8 cellular contexts compared by ENCODE assay signal in the genomic region with DNA sequence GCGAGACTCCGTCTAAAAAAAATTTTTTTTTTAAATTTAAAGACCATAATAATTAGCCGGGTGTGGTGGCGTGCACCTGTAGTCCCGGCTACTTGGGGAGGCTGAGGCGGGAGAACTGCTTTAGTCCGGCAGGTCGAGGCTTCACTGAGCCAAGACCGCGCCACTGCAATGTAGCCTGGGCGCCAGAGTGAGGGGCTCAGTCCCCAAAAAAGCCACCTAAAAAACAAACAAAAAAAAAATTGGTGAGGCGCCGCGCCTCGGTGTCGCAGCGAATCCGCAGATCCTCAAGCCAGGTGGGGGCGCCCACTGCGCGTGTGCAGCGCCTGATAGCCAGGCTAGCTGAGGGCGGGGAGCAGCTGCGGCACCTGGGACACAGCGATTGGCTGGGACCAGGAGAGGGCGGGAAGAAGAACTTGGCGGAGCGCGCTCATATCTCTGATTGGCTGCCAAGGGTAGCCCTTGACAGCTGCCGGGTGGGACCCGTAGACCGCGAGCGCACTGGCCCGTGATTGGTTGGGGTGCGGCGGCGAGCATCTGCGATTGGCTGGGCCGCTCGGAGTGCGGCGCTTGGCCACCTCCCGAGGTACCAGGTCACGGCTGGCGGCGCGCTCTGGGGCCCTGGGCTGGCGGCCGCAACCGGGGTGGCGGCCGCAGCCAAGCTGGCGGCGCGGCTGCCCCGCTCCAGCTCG. TPM values are rescaled to one million over a fixed set of nuclear protein-coding genes. Genes with fewer than 3 reads are reported as not detected.
DNase-seq lines count a peak whose midpoint lies in the region; ATAC-seq and TF ChIP-seq lines count a peak whose summit lies in the region.

No MANE protein-coding gene starts in this region.

- peaks cover 21% of the 10 kb centered on the region for H3K4me1 ChIP-seq in CD8-positive, alpha-beta T cell (ENCODE audit: insufficient read depth, low read length)
- H3K4me1 ChIP-seq in right lobe of liver: peaks cover 0 to 35% (median 18%) of the 10 kb centered on the region in 4 donors

- H3K27me3 Mint-ChIP-seq in CD8-positive, alpha-beta T cell (ENCODE audit: low read depth): no peaks in the 10 kb centered on the region

- H3K4me3 Mint-ChIP-seq in CD8-positive, alpha-beta T cell: peak overlapping the region; percentile 81

- ATAC-seq in CD8-positive, alpha-beta T cell: peak; percentile 99
- ATAC-seq in GM19463 (IDR thresholded peaks at IDR 0.05; ENCODE audit: unreplicated experiment) (peak; percentile 98), HG03565 (IDR thresholded peaks at IDR 0.05; ENCODE audit: unreplicated experiment) (peak; percentile 88), right lobe of liver (peak; percentile 82 to 92 (median 88))

- no peak overlapping the region for H3K27ac Mint-ChIP-seq in CD8-positive, alpha-beta T cell

- TF ChIP-seq CTCF in CD8-positive, alpha-beta T cell (IDR thresholded peaks at IDR 0.05): peak; percentile 54
- TF ChIP-seq CTCF in choroid plexus epithelial cell (conservative IDR thresholded peaks at IDR 0.05; ENCODE audit: low read depth, low read length): peak; percentile 46
- peak; percentile 46 to 78 (median 58) for TF ChIP-seq CTCF in right lobe of liver (IDR thresholded peaks at IDR 0.05)

- H3K4me1 Mint-ChIP-seq in CD8-positive, alpha-beta T cell (ENCODE audit: low read depth): peaks cover 28% of the 10 kb centered on the region

- no peaks in the 10 kb centered on the region for H3K36me3 ChIP-seq in CD8-positive, alpha-beta T cell (ENCODE audit: insufficient read depth, low read length)
- no peaks in the 10 kb centered on the region for H3K36me3 ChIP-seq in right lobe of liver

- H3K27ac ChIP-seq in CD8-positive, alpha-beta T cell (ENCODE audit: low read depth, low read length): no peak overlapping the region
- peak overlapping the region in 1 of 3 donors; percentile 83 for H3K27ac ChIP-seq in right lobe of liver

- WGBS in right lobe of liver (ENCODE audit: insufficient coverage, low coverage, low lambda C conversion rate, missing lambda C conversion rate): 21% methylated on average over 15 of the region's 58 CpGs

- no peak overlapping the region for H3K4me3 ChIP-seq in CD8-positive, alpha-beta T cell (ENCODE audit: low read depth, low read length)
- H3K4me3 ChIP-seq in choroid plexus epithelial cell (ENCODE audit: low read depth, low read length) (no peak overlapping the region), right lobe of liver (peak overlapping the region in 1 of 3 donors; percentile 53)

- TF ChIP-seq POLR2A in right lobe of liver (IDR thresholded peaks at IDR 0.05): peak; percentile 81

- no peaks in the 10 kb centered on the region for H3K9me3 ChIP-seq in CD8-positive, alpha-beta T cell (ENCODE audit: low read length)
- no peaks in the 10 kb centered on the region for H3K9me3 ChIP-seq in right lobe of liver

- no peaks in the 10 kb centered on the region for H3K9me3 Mint-ChIP-seq in CD8-positive, alpha-beta T cell

- no peaks in the 10 kb centered on the region for H3K36me3 Mint-ChIP-seq in CD8-positive, alpha-beta T cell

- intact Hi-C loops in CD8-positive, alpha-beta T cell (cut with DNase I, micrococcal nuclease): loop anchor here (1.0 to 2.0 kb wide), 4 partner anchors 17 to 25 kb away; partner anchors contain the start of genes THOC6 (in 2 of the 2), PKMYT1 (in 1 of the 2) and TNFRSF12A (in 1 of the 2)
- intact Hi-C loops in right lobe of liver (cut with DNase I): loop anchor here in 1 of 2 donors (2.0 kb wide), 1 partner anchor 25 kb away; no protein-coding TSS in a partner anchor

- CTCF ChIA-PET in CD8-positive, alpha-beta T cell (lab: Charles Lee): interaction anchor here (0.6 to 11.6 kb wide), 12 partner anchors 15 to 125 kb away, joined by 3 to 193 read pairs (median 5); partner anchors contain the start of genes CLDN6, HCFC1R1, THOC6 and TNFRSF12A

- POLR2A ChIA-PET in CD8-positive, alpha-beta T cell (lab: Charles Lee): interaction anchor here (0.7 to 2.9 kb wide), 5 partner anchors 17 to 506 kb away, joined by 3 to 18 read pairs (median 4); partner anchors contain the start of gene TNFRSF12A

- DNase-seq in CD8-positive, alpha-beta T cell: peak; percentile 91 to 98 (median 94)
- peak; percentile 100 for DNase-seq in NCI-H69 (lab: John Stamatoyannopoulos, UW)
- DNase-seq in activated CD4-positive, alpha-beta T cell treated with anti-CD3 and anti-CD28 coated beads for 48 hours: peak; percentile 98
- DNase-seq in choroid plexus epithelial cell (ENCODE audit: low read depth): peak; percentile 99
- DNase-seq in right lobe of liver: peak; percentile 98 to 99 (median 99)
- peak; percentile 92 to 97 (median 93) for DNase-seq in stimulated activated CD4-positive, alpha-beta T cell treated with anti-CD3 and anti-CD28 coated beads, TNF-alpha, amount 100 ng/mL, for 24 hours (ENCODE audit: low read depth in 3 of 3)

- H3K27me3 ChIP-seq in CD8-positive, alpha-beta T cell (ENCODE audit: insufficient read depth, low read length): no peaks in the 10 kb centered on the region
- no peaks in the 10 kb centered on the region for H3K27me3 ChIP-seq in right lobe of liver

RNA-seq across cellular contexts. Expression of gene CLDN9, which starts 9.0 kb away (rescaled TPM):
- total RNA-seq in CD8-positive, alpha-beta T cell: not detected
- total RNA-seq in right lobe of liver: 1 to 10 TPM in 2 of 6 experiments, under 1 TPM in 4; 0.25 to 1.7 (median 0.92) TPM

RNA-seq across cellular contexts. Expression of gene CLDN6, which starts 14.3 kb away (rescaled TPM):
- total RNA-seq in CD8-positive, alpha-beta T cell: not detected
- 1 to 10 TPM in 1 of 6 experiments, not detected in 5; 2.9 TPM for total RNA-seq in right lobe of liver

RNA-seq across cellular contexts. Expression of gene TNFRSF12A, which starts 16.4 kb away (rescaled TPM):
- total RNA-seq in CD8-positive, alpha-beta T cell: 1 to 10 TPM; 2.0 to 2.5 TPM
- total RNA-seq in right lobe of liver: 100 to 1,000 TPM in 3 of 6 experiments, 10 to 100 TPM in 1, 1 to 10 TPM in 2; 5.2 to 284 (median 69.4) TPM

RNA-seq across cellular contexts. Expression of gene HCFC1R1, which starts 20.0 kb away (rescaled TPM):
- 1 to 10 TPM; 6.4 to 7.1 TPM for total RNA-seq in CD8-positive, alpha-beta T cell
- 10 to 100 TPM in 5 of 6 experiments, 1 to 10 TPM in 1; 9.7 to 14.6 (median 12.1) TPM for total RNA-seq in right lobe of liver

RNA-seq across cellular contexts. Expression of gene THOC6, which starts 20.1 kb away (rescaled TPM):
- total RNA-seq in CD8-positive, alpha-beta T cell: 10 to 100 TPM; 13.1 to 14.0 TPM
- total RNA-seq in right lobe of liver: 10 to 100 TPM in 2 of 6 experiments, 1 to 10 TPM in 4; 7.7 to 15.7 (median 9.7) TPM
